Comparison of ENCODE assay signal across 8 cellular contexts in genomic region chr3:12966847-12967750, GRCh38.
DNase-seq lines count a peak whose midpoint lies in the region; ATAC-seq and TF ChIP-seq lines count a peak whose summit lies in the region.

No MANE protein-coding gene starts in this region.

- no peaks in the 10 kb centered on the region for H3K36me3 Mint-ChIP-seq in neural crest cell (ENCODE audit: low read depth)

- TF ChIP-seq CTCF in neural crest cell (conservative IDR thresholded peaks at IDR 0.05): no peak

- H3K9me3 Mint-ChIP-seq in neural crest cell: no peaks in the 10 kb centered on the region

- peak; percentile 13 for DNase-seq in T-helper 9 cell
- peak; percentile 32 for DNase-seq in neural crest cell (ENCODE audit: low read depth, low spot score)
- DNase-seq in NCI-H2196 (lab: John Stamatoyannopoulos, UW; ENCODE audit: unreplicated experiment): no peak
- no peak for DNase-seq in inferior parietal cortex (ENCODE audit: extremely low spot score)

- H3K4me1 Mint-ChIP-seq in neural crest cell: peaks cover 45% of the 10 kb centered on the region

- peak; percentile 26 for ATAC-seq in GM18520 (IDR thresholded peaks at IDR 0.05; ENCODE audit: unreplicated experiment)
- peak; percentile 7 for ATAC-seq in HG02870 (IDR thresholded peaks at IDR 0.05; ENCODE audit: unreplicated experiment)
- peak; percentile 41 for ATAC-seq in esophagus mucosa
- ATAC-seq in GM21447 (IDR thresholded peaks at IDR 0.05; ENCODE audit: unreplicated experiment): no peak

- peaks cover 13% of the 10 kb centered on the region for H3K27me3 Mint-ChIP-seq in neural crest cell (ENCODE audit: low read depth)

- peak overlapping the region; percentile 95 for H3K4me3 Mint-ChIP-seq in neural crest cell

- peak overlapping the region; percentile 96 for H3K27ac Mint-ChIP-seq in neural crest cell (ENCODE audit: unreplicated experiment)

Comparison
In these comparisons a context has a peak if more than half of its experiments do, and no peak if none do; other contexts are left out.
1. DNase-seq: peak in T-helper 9 cell (single experiment) and neural crest cell (single experiment); none in NCI-H2196 (single experiment) and inferior parietal cortex (single experiment).